Comparison of ENCODE assay signal across 14 cellular contexts in the genomic region with DNA sequence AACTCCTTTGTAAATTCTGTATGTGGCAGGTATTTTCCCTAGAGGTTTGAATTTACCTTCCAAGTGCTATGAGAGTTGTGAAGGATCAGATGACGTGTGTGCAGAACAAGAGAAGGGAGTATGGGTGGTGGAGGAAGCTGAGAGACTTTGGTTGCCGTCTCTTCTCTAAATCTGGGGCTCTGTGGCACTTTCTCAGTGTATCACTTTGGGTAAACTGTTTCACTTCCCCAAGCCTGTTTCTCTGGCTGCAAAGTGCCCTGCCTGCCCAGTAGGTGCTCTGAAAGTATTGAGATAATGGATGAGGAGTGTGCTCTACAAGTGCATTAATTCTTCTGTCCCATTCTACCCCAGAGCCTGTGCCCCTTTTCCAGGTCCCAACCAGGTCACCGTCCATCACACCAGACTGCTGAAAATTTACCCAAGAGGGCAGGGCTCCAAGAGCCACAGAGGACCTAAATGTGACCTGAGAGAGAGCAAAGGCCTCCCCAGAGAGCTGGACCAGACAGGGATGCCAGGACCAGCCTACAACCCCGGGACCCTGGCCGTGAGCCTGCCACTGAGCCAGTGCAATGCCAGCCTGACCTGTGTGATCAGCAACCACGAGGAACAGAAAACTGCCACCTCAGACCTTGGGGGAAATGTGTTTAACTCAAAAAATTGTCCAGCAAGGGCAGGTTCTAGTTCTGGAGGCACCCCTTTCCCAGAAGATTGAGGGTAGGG.
DNase-seq lines count a peak whose midpoint lies in the region; ATAC-seq lines count a peak whose summit lies in the region.
"Had no signal": no experiment of that assay in that cellular context is flagged by ENCODE, and none has a peak within 500 bp of the region (broad histone marks: within the 10 kb centered on the region; RNA-seq: fewer than 3 reads in every experiment).

No MANE protein-coding gene starts in this region.

- H2BK12ac ChIP-seq in trophoblast cell (ENCODE audit: low read length): no peak overlapping the region

- H3K27ac ChIP-seq in trophoblast cell (ENCODE audit: low read depth, low read length): no peak overlapping the region
- H3K27ac ChIP-seq: C4-2B, gastrocnemius medialis had no signal

- no peak overlapping the region for H3K9ac ChIP-seq in trophoblast cell (ENCODE audit: low read length)

- H4K8ac ChIP-seq in trophoblast cell (ENCODE audit: low read depth, low read length): no peak overlapping the region

- H3K36me3 ChIP-seq in trophoblast cell (ENCODE audit: control insufficient read depth in 1 of 2, insufficient read depth in 2 of 2, low read length in 2 of 2): no peaks in the 10 kb centered on the region
- H3K36me3 ChIP-seq: gastrocnemius medialis had no signal

- H3K27me3 ChIP-seq in trophoblast cell (ENCODE audit: insufficient read depth, low read length): no peaks in the 10 kb centered on the region
- H3K27me3 ChIP-seq: gastrocnemius medialis had no signal

- H3K14ac ChIP-seq in trophoblast cell (ENCODE audit: low read length): no peak overlapping the region

- H4K91ac ChIP-seq in trophoblast cell (ENCODE audit: low read depth, low read length): no peak overlapping the region

- H3K9me3 ChIP-seq in trophoblast cell (ENCODE audit: insufficient read depth, low read depth, low read length): no peaks in the 10 kb centered on the region
- H3K9me3 ChIP-seq: gastrocnemius medialis had no signal

- no peak overlapping the region for H3K4ac ChIP-seq in trophoblast cell (ENCODE audit: low read depth, low read length)

- no peak overlapping the region for H2AK5ac ChIP-seq in trophoblast cell (ENCODE audit: low read length)

- H4K12ac ChIP-seq in trophoblast cell (ENCODE audit: low read depth, low read length): no peak overlapping the region

- peak; percentile 18 for DNase-seq in globus pallidus (ENCODE audit: low spot score)
- DNase-seq in cardiac septum (ENCODE audit: low spot score): no peak
- no peak for DNase-seq in trophoblast cell
- DNase-seq in NK-92 treated with Interleukin-12 subunit alpha and Interleukin-12 subunit beta, amount 100 ng/mL, for 24 hours (lab: John Stamatoyannopoulos, UW): no peak
- no peak for DNase-seq in stimulated activated effector memory CD8-positive, alpha-beta T cell treated with anti-CD3 and anti-CD28 coated beads, Interleukin-12 subunit alpha, Interleukin-12 subunit beta, amount 100 ng/mL, for 72 hours (ENCODE audit: low spot score in 2 of 2)
- DNase-seq: gastrocnemius medialis, NCI-H1048 had no signal

- H2AFZ ChIP-seq in trophoblast cell (ENCODE audit: insufficient read depth, low read length, poor library complexity): no peak overlapping the region

- no CpG with 5 or more reads among the region's 6 CpGs for WGBS in trophoblast cell (ENCODE audit: extremely low coverage, insufficient coverage, insufficient read length)

- H3K4me1 Mint-ChIP-seq in stimulated activated effector memory CD8-positive, alpha-beta T cell treated with anti-CD3 and anti-CD28 coated beads, Interleukin-12 subunit alpha, Interleukin-12 subunit beta, amount 100 ng/mL, for 72 hours: no peaks in the 10 kb centered on the region

- ATAC-seq in GM18502 (IDR thresholded peaks at IDR 0.05; ENCODE audit: poor library complexity, unreplicated experiment): peak; percentile 69
- peak; percentile 80 for ATAC-seq in GM21381 (IDR thresholded peaks at IDR 0.05; ENCODE audit: unreplicated experiment)
- ATAC-seq in HG03354 (IDR thresholded peaks at IDR 0.05; ENCODE audit: poor library complexity, severe bottlenecking, unreplicated experiment): peak; percentile 85
- ATAC-seq in stimulated activated effector memory CD8-positive, alpha-beta T cell treated with anti-CD3 and anti-CD28 coated beads, Interleukin-12 subunit alpha, Interleukin-12 subunit beta, amount 100 ng/mL, for 72 hours: no peak
- ATAC-seq: gastrocnemius medialis had no signal

- peaks cover 2 to 4% of the 10 kb centered on the region in 2 experiments for H3K4me1 ChIP-seq in trophoblast cell (ENCODE audit: control insufficient read depth in 1 of 2, insufficient read depth in 2 of 2, low read length in 2 of 2)
- H3K4me1 ChIP-seq: gastrocnemius medialis had no signal

- H2BK120ac ChIP-seq in trophoblast cell (ENCODE audit: insufficient read depth, low read length, poor library complexity): no peak overlapping the region

- H3K4me3 Mint-ChIP-seq in stimulated activated effector memory CD8-positive, alpha-beta T cell treated with anti-CD3 and anti-CD28 coated beads, Interleukin-12 subunit alpha, Interleukin-12 subunit beta, amount 100 ng/mL, for 72 hours: no peak overlapping the region
- H3K4me3 Mint-ChIP-seq: natural killer cell treated with Interleukin-12 subunit alpha and Interleukin-12 subunit beta and Interleukin-15 and Interleukin-18, amount 100 ng/mL, for 72 hours; T-helper 2 cell treated with Interferon-gamma antibody and Interleukin-4, amounts not matched to agents 5 μg/mL and 100 μg/mL, for 36 hours had no signal

- H3K18ac ChIP-seq in trophoblast cell (ENCODE audit: low read length): no peak overlapping the region

- H3K4me2 ChIP-seq in trophoblast cell (ENCODE audit: low read length): no peak overlapping the region
- H3K4me2 ChIP-seq: smooth muscle cell had no signal

- no peak overlapping the region for H2BK5ac ChIP-seq in trophoblast cell (ENCODE audit: low read depth, low read length, poor library complexity)

- no peak overlapping the region for H3K23ac ChIP-seq in trophoblast cell (ENCODE audit: low read length)

- no peaks in the 10 kb centered on the region for H3K36me3 Mint-ChIP-seq in stimulated activated effector memory CD8-positive, alpha-beta T cell treated with anti-CD3 and anti-CD28 coated beads, Interleukin-12 subunit alpha, Interleukin-12 subunit beta, amount 100 ng/mL, for 72 hours
- H3K36me3 Mint-ChIP-seq: natural killer cell treated with Interleukin-12 subunit alpha and Interleukin-12 subunit beta and Interleukin-15 and Interleukin-18, amount 100 ng/mL, for 72 hours had no signal

- no peaks in the 10 kb centered on the region for H3K79me2 ChIP-seq in trophoblast cell (ENCODE audit: control insufficient read depth, insufficient read depth, low read length, poor library complexity)

- H3K27ac Mint-ChIP-seq in stimulated activated effector memory CD8-positive, alpha-beta T cell treated with anti-CD3 and anti-CD28 coated beads, Interleukin-12 subunit alpha, Interleukin-12 subunit beta, amount 100 ng/mL, for 72 hours: no peak overlapping the region
- H3K27ac Mint-ChIP-seq: natural killer cell treated with Interleukin-12 subunit alpha and Interleukin-12 subunit beta and Interleukin-15 and Interleukin-18, amount 100 ng/mL, for 72 hours; T-helper 2 cell treated with Interferon-gamma antibody and Interleukin-4, amounts not matched to agents 5 μg/mL and 100 μg/mL, for 36 hours had no signal

- intact Hi-C loops in cardiac septum (cut with DNase I): no loop called here

- H3K4me3 ChIP-seq in trophoblast cell (ENCODE audit: low read depth, low read length): no peak overlapping the region
- H3K4me3 ChIP-seq: gastrocnemius medialis, smooth muscle cell had no signal

- no peaks in the 10 kb centered on the region for H3K79me1 ChIP-seq in trophoblast cell (ENCODE audit: low read length)

- no peaks in the 10 kb centered on the region for H3K9me3 Mint-ChIP-seq in stimulated activated effector memory CD8-positive, alpha-beta T cell treated with anti-CD3 and anti-CD28 coated beads, Interleukin-12 subunit alpha, Interleukin-12 subunit beta, amount 100 ng/mL, for 72 hours
- H3K9me3 Mint-ChIP-seq: natural killer cell treated with Interleukin-12 subunit alpha and Interleukin-12 subunit beta and Interleukin-15 and Interleukin-18, amount 100 ng/mL, for 72 hours; T-helper 2 cell treated with Interferon-gamma antibody and Interleukin-4, amounts not matched to agents 5 μg/mL and 100 μg/mL, for 36 hours had no signal
